24 cellular contexts compared by ENCODE assay signal in genomic region chr5:33448118-33448517, GRCh38.
"Had no signal": no experiment of that assay in that cellular context is flagged by ENCODE, and none has a peak within 500 bp of the region (broad histone marks: within the 10 kb centered on the region; RNA-seq: fewer than 3 reads in every experiment).

No MANE protein-coding gene starts in this region.

- H3K4me3 Mint-ChIP-seq: activated naive CD4-positive, alpha-beta T cell treated with anti-CD3 and anti-CD28 coated beads, Interleukin-2, amount 50 U/mL, for 24 hours; nephron; stimulated activated naive CD8-positive, alpha-beta T cell treated with anti-CD3 and anti-CD28 coated beads, Interleukin-15, Interleukin-2, amounts not matched to agents 100 ng/mL and 50 ng/mL, for 24 hours; T-cell had no signal

- ATAC-seq: body of pancreas, gastrocnemius medialis, left lobe of liver, pancreas, psoas muscle, right cardiac atrium, T-cell had no signal

- DNase-seq: activated gamma-delta T cell treated with Interleukin-2 at 50 U/mL for 16 hours; activated T-cell treated with anti-CD3 and anti-CD28 coated beads, Interleukin-2, amount 50 U/mL, for 1 hour; anterior cingulate cortex; body of pancreas; dermis blood vessel endothelial cell; effector CD8-positive, alpha-beta T cell; esophagus squamous epithelium; gastrocnemius medialis; hypothalamus; midbrain; pancreas; psoas muscle; right cardiac atrium; stimulated activated CD4-positive, alpha-beta T cell treated with anti-CD3 and anti-CD28 coated beads, Interleukin-12 subunit alpha, Interleukin-12 subunit beta, amount 100 ng/mL, for 4 hours; substantia nigra; T-cell; T-helper 9 cell; thyroid gland had no signal

- FAIRE-seq: pancreas had no signal

- H3K27ac Mint-ChIP-seq: activated naive CD4-positive, alpha-beta T cell treated with anti-CD3 and anti-CD28 coated beads, Interleukin-2, amount 50 U/mL, for 24 hours; nephron; stimulated activated naive CD8-positive, alpha-beta T cell treated with anti-CD3 and anti-CD28 coated beads, Interleukin-15, Interleukin-2, amounts not matched to agents 100 ng/mL and 50 ng/mL, for 24 hours; T-cell had no signal

- H3K9me3 Mint-ChIP-seq: activated naive CD4-positive, alpha-beta T cell treated with anti-CD3 and anti-CD28 coated beads, Interleukin-2, amount 50 U/mL, for 24 hours; nephron; stimulated activated naive CD8-positive, alpha-beta T cell treated with anti-CD3 and anti-CD28 coated beads, Interleukin-15, Interleukin-2, amounts not matched to agents 100 ng/mL and 50 ng/mL, for 24 hours; T-cell had no signal

- H3K4me3 ChIP-seq: body of pancreas, cardiac muscle cell, esophagus squamous epithelium, gastrocnemius medialis, lung, pancreas, psoas muscle, thyroid gland had no signal

- H3K27me3 Mint-ChIP-seq: activated naive CD4-positive, alpha-beta T cell treated with anti-CD3 and anti-CD28 coated beads, Interleukin-2, amount 50 U/mL, for 24 hours; stimulated activated naive CD8-positive, alpha-beta T cell treated with anti-CD3 and anti-CD28 coated beads, Interleukin-15, Interleukin-2, amounts not matched to agents 100 ng/mL and 50 ng/mL, for 24 hours; T-cell had no signal

- H3K27ac ChIP-seq: body of pancreas, cardiac muscle cell, esophagus squamous epithelium, gastrocnemius medialis, pancreas, psoas muscle, thyroid gland had no signal

- H3K4me1 ChIP-seq: thyroid gland had no signal

- H3K27me3 ChIP-seq: body of pancreas, cardiac muscle cell, esophagus squamous epithelium, gastrocnemius medialis, pancreas, thyroid gland had no signal

- H3K9me3 ChIP-seq: body of pancreas, esophagus squamous epithelium, gastrocnemius medialis, pancreas, psoas muscle, thyroid gland had no signal
